11 cellular contexts compared by ENCODE assay signal in the genomic region with DNA sequence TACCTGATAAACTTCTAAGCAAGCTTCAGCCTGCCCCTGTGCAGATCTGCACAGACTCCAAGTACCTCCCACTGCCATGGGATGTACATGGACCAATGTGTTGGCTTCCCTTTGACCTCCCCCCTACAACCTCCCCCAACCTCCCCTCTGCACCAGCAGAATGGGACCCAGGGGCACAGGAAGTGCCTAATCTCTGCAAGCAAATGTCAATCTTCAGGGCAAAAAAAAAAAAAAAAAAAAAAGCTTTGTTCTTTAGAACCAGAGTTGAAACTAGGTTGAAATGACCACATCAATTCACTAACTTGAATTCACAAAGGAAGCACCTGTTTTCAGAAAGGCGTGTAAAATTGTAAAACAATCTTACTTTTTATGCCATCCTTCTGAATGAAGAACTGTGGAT. TPM values are rescaled to one million over a fixed set of nuclear protein-coding genes. Genes with fewer than 3 reads are reported as not detected.
DNase-seq lines count a peak whose midpoint lies in the region; ATAC-seq, FAIRE-seq and TF ChIP-seq lines count a peak whose summit lies in the region.
"Had no signal": no experiment of that assay in that cellular context is flagged by ENCODE, and none has a peak within 500 bp of the region (broad histone marks: within the 10 kb centered on the region; RNA-seq: fewer than 3 reads in every experiment).

No MANE protein-coding gene starts in this region.

- no peaks in the 10 kb centered on the region for H3K9me3 ChIP-seq in T-helper 17 cell (ENCODE audit: control insufficient read depth, low read length, poor library complexity, severe bottlenecking)
- H3K9me3 ChIP-seq: SJCRH30 had no signal

- DNase-seq in activated CD8-positive, alpha-beta memory T cell treated with anti-CD3 and anti-CD28 coated beads, Interleukin-2, amount 10 ng/mL, durations not matched to agents 7 days and 5 days, result peak; percentile 43
- DNase-seq in activated CD8-positive, alpha-beta memory T cell treated with anti-CD3 and anti-CD28 coated beads for 24 hours, result no peak
- DNase-seq in T-helper 17 cell, result peak in 2 of 3 donors; percentile 8 to 11
- peak; percentile 14 for DNase-seq in bronchial epithelial cell (ENCODE audit: low read depth)
- DNase-seq in sciatic nerve (ENCODE audit: low spot score), result no peak
- no peak for DNase-seq in NCI-H748 treated with DMSO at 0.1 percent for 48 hours (lab: John Stamatoyannopoulos, UW)
- DNase-seq: NCI-H1436 treated with DMSO at 0.1 percent for 48 hours, NCI-H774 had no signal

- no peaks in the 10 kb centered on the region for H3K27me3 Mint-ChIP-seq in activated CD8-positive, alpha-beta memory T cell treated with anti-CD3 and anti-CD28 coated beads, Interleukin-2, amount 10 ng/mL, durations not matched to agents 7 days and 5 days
- H3K27me3 Mint-ChIP-seq in T-helper 17 cell, result no peaks in the 10 kb centered on the region

- no peak overlapping the region for H3K4me3 Mint-ChIP-seq in activated CD8-positive, alpha-beta memory T cell treated with anti-CD3 and anti-CD28 coated beads, Interleukin-2, amount 10 ng/mL, durations not matched to agents 7 days and 5 days
- peak overlapping the region; percentile 56 for H3K4me3 Mint-ChIP-seq in T-helper 17 cell

- no peaks in the 10 kb centered on the region for H3K36me3 ChIP-seq in bronchial epithelial cell (ENCODE audit: control insufficient read depth, insufficient read depth, low read length)
- H3K36me3 ChIP-seq: SJCRH30 had no signal

- CTCF ChIA-PET in activated CD8-positive, alpha-beta memory T cell treated with anti-CD3 and anti-CD28 coated beads, Interleukin-2, amount 10 ng/mL, durations not matched to agents 7 days and 5 days (lab: Charles Lee), result interaction anchor here (0.6 to 1.1 kb wide), 3 partner anchors 22 to 245 kb away, joined by 3 read pairs; no protein-coding TSS in a partner anchor

- peaks cover 2% of the 10 kb centered on the region for H3K36me3 Mint-ChIP-seq in activated CD8-positive, alpha-beta memory T cell treated with anti-CD3 and anti-CD28 coated beads, Interleukin-2, amount 10 ng/mL, durations not matched to agents 7 days and 5 days
- H3K36me3 Mint-ChIP-seq in T-helper 17 cell (ENCODE audit: low read depth), result peaks cover 2% of the 10 kb centered on the region

- no peak overlapping the region for H3K4me3 ChIP-seq in bronchial epithelial cell (ENCODE audit: low read depth, low read length)
- H3K4me3 ChIP-seq: SJCRH30 had no signal

- no peaks in the 10 kb centered on the region for H3K27me3 ChIP-seq in bronchial epithelial cell (ENCODE audit: control insufficient read depth, insufficient read depth, low read length)
- H3K27me3 ChIP-seq: SJCRH30 had no signal

- intact Hi-C loops in sciatic nerve (cut with DNase I), result no loop called here

- peaks cover 26% of the 10 kb centered on the region for H3K4me1 Mint-ChIP-seq in activated CD8-positive, alpha-beta memory T cell treated with anti-CD3 and anti-CD28 coated beads, Interleukin-2, amount 10 ng/mL, durations not matched to agents 7 days and 5 days
- H3K4me1 Mint-ChIP-seq in T-helper 17 cell, result peaks cover 34% of the 10 kb centered on the region

- H3K9me3 Mint-ChIP-seq in activated CD8-positive, alpha-beta memory T cell treated with anti-CD3 and anti-CD28 coated beads, Interleukin-2, amount 10 ng/mL, durations not matched to agents 7 days and 5 days (ENCODE audit: low read depth), result no peaks in the 10 kb centered on the region

- peak; percentile 49 for ATAC-seq in activated CD8-positive, alpha-beta memory T cell treated with anti-CD3 and anti-CD28 coated beads, Interleukin-2, amount 10 ng/mL, durations not matched to agents 7 days and 5 days
- ATAC-seq in T-helper 17 cell (peak; percentile 85), sciatic nerve (peak; percentile 32), HG03196 (IDR thresholded peaks at IDR 0.05; ENCODE audit: unreplicated experiment) (no peak), GM19324 (IDR thresholded peaks at IDR 0.05; ENCODE audit: low FRiP score, unreplicated experiment) (no peak)

- TF ChIP-seq CTCF in bronchial epithelial cell (IDR thresholded peaks at IDR 0.05; ENCODE audit: insufficient read depth, low read length, severe bottlenecking), result no peak

- FAIRE-seq in bronchial epithelial cell (lab: Jason Lieb, UNC), result no peak

- no peak overlapping the region for H3K27ac Mint-ChIP-seq in activated CD8-positive, alpha-beta memory T cell treated with anti-CD3 and anti-CD28 coated beads, Interleukin-2, amount 10 ng/mL, durations not matched to agents 7 days and 5 days
- H3K27ac Mint-ChIP-seq in T-helper 17 cell, result peak overlapping the region; percentile 81

RNA-seq across cellular contexts. Expression of a gene that starts 53.9 kb away (rescaled TPM):
- 10 to 100 TPM; 18.8 to 20.5 TPM for total RNA-seq in activated CD8-positive, alpha-beta memory T cell treated with anti-CD3 and anti-CD28 coated beads, Interleukin-2, amount 10 ng/mL, durations not matched to agents 7 days and 5 days
- total RNA-seq in T-helper 17 cell (10 to 100 TPM; 54.2 to 68.7 TPM), bronchial epithelial cell (8.4 and 31.6 TPM in 2 replicates), sciatic nerve (40.2 TPM)

Comparison
In these comparisons a context has a peak if more than half of its experiments do, and no peak if none do; other contexts are left out.
1. DNase-seq: peak in activated CD8-positive, alpha-beta memory T cell treated with anti-CD3 and anti-CD28 coated beads, Interleukin-2, amount 10 ng/mL, durations not matched to agents 7 days and 5 days (single experiment), T-helper 17 cell (2 of 3) and bronchial epithelial cell (single experiment); none in activated CD8-positive, alpha-beta memory T cell treated with anti-CD3 and anti-CD28 coated beads for 24 hours (single experiment), sciatic nerve (single experiment) and NCI-H748 treated with DMSO at 0.1 percent for 48 hours (single experiment).
2. ATAC-seq: peak in activated CD8-positive, alpha-beta memory T cell treated with anti-CD3 and anti-CD28 coated beads, Interleukin-2, amount 10 ng/mL, durations not matched to agents 7 days and 5 days (single experiment), T-helper 17 cell (single experiment) and sciatic nerve (single experiment); none in HG03196 (single experiment) and GM19324 (single experiment).